13 cellular contexts compared by ENCODE assay signal in the genomic region with DNA sequence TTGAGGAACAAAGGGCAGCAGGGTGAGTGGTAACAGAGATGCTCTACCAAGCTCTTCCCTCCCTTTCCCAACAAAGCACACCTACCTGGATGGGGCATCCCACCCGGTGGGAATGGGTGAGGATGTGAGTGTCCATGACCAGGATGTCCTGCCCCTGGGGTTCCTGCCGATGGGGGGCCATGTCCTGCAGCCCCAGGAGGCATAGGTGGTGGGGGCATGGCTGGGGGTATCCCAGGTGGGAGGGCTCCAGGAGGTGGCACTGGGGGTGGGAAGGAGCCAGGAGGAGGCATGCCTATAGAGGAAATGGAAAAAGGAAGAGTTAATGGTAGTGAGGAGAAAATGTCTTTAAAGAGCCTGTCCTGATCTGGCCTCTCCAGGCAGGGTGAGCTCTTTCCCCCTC. TPM values are rescaled to one million over a fixed set of nuclear protein-coding genes. Genes with fewer than 3 reads are reported as not detected.
DNase-seq lines count a peak whose midpoint lies in the region; ATAC-seq, FAIRE-seq and TF ChIP-seq lines count a peak whose summit lies in the region.
"Had no signal": no experiment of that assay in that cellular context is flagged by ENCODE, and none has a peak within 500 bp of the region (broad histone marks: within the 10 kb centered on the region; RNA-seq: fewer than 3 reads in every experiment).

No MANE protein-coding gene starts in this region.

- no peak overlapping the region for H3K27ac ChIP-seq in GM12878 (ENCODE audit: control insufficient read depth, insufficient read depth)
- no peak overlapping the region for H3K27ac ChIP-seq in neural cell (ENCODE audit: low read length)
- H3K27ac ChIP-seq: cardiac muscle cell, SJSA1, stomach had no signal

- no peaks in the 10 kb centered on the region for H3K9me3 Mint-ChIP-seq in Calu3 (ENCODE audit: low read depth, unreplicated experiment)

- RAD21 ChIA-PET in GM12878 (lab: Charles Lee; ENCODE audit: unreplicated experiment) = no interaction called here

- H3F3A ChIP-seq in neural cell (ENCODE audit: insufficient read depth, low read length, poor library complexity, severe bottlenecking) = no peaks in the 10 kb centered on the region

- H2AFZ ChIP-seq in GM12878 (ENCODE audit: control insufficient read depth, low read depth, low read length) (no peak overlapping the region), neural cell (ENCODE audit: low read depth, low read length) (no peak overlapping the region)

- in situ Hi-C loops in GM12878 (cut with MboI) = no loop called here

- 89% methylated on average over 2 of the region's 2 CpGs for WGBS in GM12878 (ENCODE audit: insufficient coverage, insufficient replicate concordance, low lambda C conversion rate, missing lambda C conversion rate)

- no peaks in the 10 kb centered on the region for H3K27me3 Mint-ChIP-seq in Calu3 (ENCODE audit: unreplicated experiment)

- H4K20me1 ChIP-seq in GM12878 (ENCODE audit: control insufficient read depth, insufficient read depth) (no peaks in the 10 kb centered on the region), neural cell (ENCODE audit: insufficient read depth) (no peaks in the 10 kb centered on the region)

- H3K4me3 Mint-ChIP-seq in Calu3 (ENCODE audit: low read depth, unreplicated experiment) = peak overlapping the region; percentile 91

- H3K4me2 ChIP-seq in GM12878 (ENCODE audit: control insufficient read depth, insufficient read depth) (peak overlapping the region; percentile 85), neural cell (ENCODE audit: low read length) (no peak overlapping the region)

- H3K27me3 ChIP-seq in GM12878 (replicated peaks in 1 of 2; ENCODE audit: control insufficient read depth in 2 of 2, insufficient read depth in 2 of 2, low read length in 1 of 2) (no peaks in the 10 kb centered on the region), neural cell (ENCODE audit: insufficient read depth, low read depth, low read length) (no peaks in the 10 kb centered on the region)
- H3K27me3 ChIP-seq: cardiac muscle cell, SJSA1, stomach had no signal

- H3K4me1 Mint-ChIP-seq in Calu3 (ENCODE audit: low read depth, unreplicated experiment) = peaks cover 37% of the 10 kb centered on the region

- H3K27ac Mint-ChIP-seq in Calu3 (ENCODE audit: unreplicated experiment) = no peak overlapping the region

- TF ChIP-seq RAD21 in GM12878 (IDR thresholded peaks at IDR 0.05; ENCODE audit: insufficient read depth, low read depth, low read length) = no peak
- TF ChIP-seq RAD21 in neural cell (conservative IDR thresholded peaks at IDR 0.05) = no peak

- BruUV-seq in Calu3 (replicated peaks; lab: Mats Ljungman, UMichigan) (no TSS peak), GM12878 (replicated peaks; lab: Mats Ljungman, UMichigan) (no TSS peak)

- peaks cover 10% of the 10 kb centered on the region for H3K4me1 ChIP-seq in GM12878 (ENCODE audit: control insufficient read depth, insufficient read depth, low read length)

- POLR2A ChIA-PET in GM12878 (lab: Charles Lee) = no interaction called here

- no peak for TF ChIP-seq POLR2A in GM12878 (IDR thresholded peaks at IDR 0.05; ENCODE audit: low read depth, low read length)

- H3K4me3 ChIP-seq in Jurkat, Clone E6-1 (ENCODE audit: low read length) = 0 out of 2 replicates have a peak overlapping the region, but pooled peaks have one; percentile 95
- H3K4me3 ChIP-seq in GM12878 (peak overlapping the region; percentile 99; the same call in 1 of the 2 replicates), neural cell (ENCODE audit: low read length) (peak overlapping the region; percentile 87), foreskin fibroblast (ENCODE audit: low read depth in 1 of 2, low read length in 2 of 2) (peak overlapping the region in 1 of 2 donors; percentile 99)
- H3K4me3 ChIP-seq: cardiac muscle cell, SJSA1 had no signal

- H3K36me3 ChIP-seq in GM12878 (ENCODE audit: control insufficient read depth in 2 of 2, insufficient read depth in 2 of 2, low read length in 1 of 2) (peaks cover 7 to 11% of the 10 kb centered on the region in 2 experiments), neural cell (ENCODE audit: insufficient read depth, low read length) (peaks cover 6% of the 10 kb centered on the region)

- H3K9me3 ChIP-seq in GM12878 (replicated peaks; ENCODE audit: control insufficient read depth, insufficient read depth, low read length) = no peaks in the 10 kb centered on the region
- H3K9me3 ChIP-seq in neural cell (ENCODE audit: low read length) = no peaks in the 10 kb centered on the region
- H3K9me3 ChIP-seq: SJSA1, stomach had no signal

- peaks cover 62% of the 10 kb centered on the region for H3K36me3 Mint-ChIP-seq in Calu3 (ENCODE audit: insufficient read depth, unreplicated experiment)

- SMC1A ChIA-PET in GM12878 (lab: Charles Lee; ENCODE audit: uncharacterized antibody, unreplicated experiment) = interaction anchor here (1.4 kb wide), 1 partner anchor 37 kb away, joined by 3 read pairs; no protein-coding TSS in a partner anchor

- no peak for ATAC-seq in GM12878
- no peak for ATAC-seq in HG03457 (IDR thresholded peaks at IDR 0.05; ENCODE audit: unreplicated experiment)

- no peak for TF ChIP-seq CTCF in Calu3 (IDR thresholded peaks at IDR 0.05; ENCODE audit: unreplicated experiment)
- no peak for TF ChIP-seq CTCF in GM12878 (IDR thresholded peaks at IDR 0.05 in 2 of 3, conservative IDR thresholded peaks at IDR 0.05 in 1 of 3; ENCODE audit: control insufficient read depth in 2 of 3, extremely low read depth in 1 of 3, insufficient read depth in 1 of 3, low read depth in 3 of 3, low read length in 3 of 3)
- no peak for TF ChIP-seq CTCF in neural cell (IDR thresholded peaks at IDR 0.05; ENCODE audit: poor library complexity, severe bottlenecking)
- TF ChIP-seq CTCF in foreskin fibroblast (IDR thresholded peaks at IDR 0.05; ENCODE audit: low read depth, low read length) = no peak

- TF ChIP-seq EP300 in GM12878 (IDR thresholded peaks at IDR 0.05; ENCODE audit: borderline replicate concordance in 1 of 2, control insufficient read depth in 1 of 2, low read depth in 2 of 2, low read length in 2 of 2) (no peak), neural cell (conservative IDR thresholded peaks at IDR 0.05; ENCODE audit: poor library complexity, severe bottlenecking) (no peak)

- H3K79me2 ChIP-seq in GM12878 (ENCODE audit: control insufficient read depth, insufficient read depth, low read length) (peaks cover 28% of the 10 kb centered on the region), neural cell (replicated peaks; ENCODE audit: insufficient read depth, low read length) (peaks cover 17% of the 10 kb centered on the region)

- H3K9ac ChIP-seq in GM12878 (ENCODE audit: control insufficient read depth, insufficient read depth, low read length) (no peak overlapping the region), neural cell (ENCODE audit: low read length) (no peak overlapping the region)

- H3K9me2 ChIP-seq in neural cell (ENCODE audit: insufficient read depth, low read length) = no peaks in the 10 kb centered on the region

- intact Hi-C loops in Calu3 (cut with micrococcal nuclease; ENCODE audit: unreplicated experiment) = no loop called here
- intact Hi-C loops in GM12878 (cut with micrococcal nuclease; ENCODE audit: unreplicated experiment) = no loop called here

- DNase-seq in Calu3 (no peak), GM12878 (ENCODE audit: low read depth, low spot score) (no peak), foreskin fibroblast (no peak)
- no peak for DNase-seq in Jurkat, Clone E6-1 (ENCODE audit: low read depth, low spot score)
- no peak for DNase-seq in stimulated activated CD4-positive, alpha-beta T cell treated with anti-CD3 and anti-CD28 coated beads, Interleukin-12 subunit alpha, Interleukin-12 subunit beta, amount 100 ng/mL, for 4 hours
- DNase-seq: activated CD8-positive, alpha-beta memory T cell treated with anti-CD3 and anti-CD28 coated beads, Interleukin-2, amount 50 U/mL, for 4 hours; NCI-H1694; NCI-H774; stomach had no signal

- FAIRE-seq in GM12878 (lab: Jason Lieb, UNC) = no peak

- CTCF ChIA-PET in Calu3 (lab: Charles Lee) = no interaction called here
- CTCF ChIA-PET in GM12878 (lab: Yijun Ruan, JAX) = interaction anchor here (1.0 to 2.1 kb wide), 3 partner anchors 37 to 42 kb away, joined by 3 to 6 read pairs (median 4); no protein-coding TSS in a partner anchor

RNA-seq across cellular contexts. Expression of a gene that starts 1.9 kb away (rescaled TPM):
- total RNA-seq in Calu3 (2022) (167 and 188 TPM in 2 replicates), GM12878 (2014; rRNA removed) (9.4 and 13.2 TPM in 2 replicates), GM12878 (2014; rRNA removed; fragmentation: Illumina TruSeq; extraction: Trizol) (24.1 and 27.6 TPM in 2 replicates), GM12878 (2021) (79.4 and 81.7 TPM in 2 replicates)
- 113 TPM for polyA plus RNA-seq in Jurkat, Clone E6-1 (2012; ENCODE audit: insufficient read depth, insufficient read length)
- 11.0 and 14.6 TPM in 2 replicates for total RNA-seq in GM12878 (2013; cell fraction: nucleolus; rRNA removed)
- 42.1 TPM for polyA plus RNA-seq in GM12878 (2011; ENCODE audit: low read depth)
- polyA plus RNA-seq in GM12878 (2011; rRNA removed) (11.3 and 26.2 TPM in 2 replicates), GM12878 (2014; fragmentation: Illumina TruSeq; extraction: Trizol) (81.8 and 83.5 TPM in 2 replicates), GM12878 (2014; fragmentation: Nextera tagmentation; extraction: Ambion mirVana) (1 to 10 TPM; 1.9 to 6.9 TPM), GM12878 (2014; rRNA removed) (27.4 and 35.7 TPM in 2 replicates), GM12878 (2016; fragmentation: Nextera tagmentation; extraction: Ambion mirVana) (100 to 1,000 TPM; 140 to 146 TPM), neural cell (7.8 and 14.1 TPM in 2 replicates)
- polyA plus RNA-seq in GM12878 (2011; cell fraction: cytosol; rRNA removed) = 22.8 and 28.5 TPM in 2 replicates
- polyA plus RNA-seq in GM12878 (2011; cell fraction: nucleus; rRNA removed) = 23.6 and 32.3 TPM in 2 replicates
- 42.2 and 52.9 TPM in 2 replicates for polyA plus RNA-seq in GM12878 (2012)
- polyA minus RNA-seq in GM12878 (2011; rRNA and poly(A)+ RNA removed) = 22.8 and 36.2 TPM in 2 replicates
- 18.4 and 19.4 TPM in 2 replicates for polyA minus RNA-seq in GM12878 (2011; cell fraction: cytosol; rRNA and poly(A)+ RNA removed)
- 13.4 and 17.5 TPM in 2 replicates for polyA minus RNA-seq in GM12878 (2011; cell fraction: nucleus; rRNA and poly(A)+ RNA removed)
- polyA minus RNA-seq in neural cell = 10.7 and 15.3 TPM in 2 replicates

RNA-seq across cellular contexts. Expression of a gene that starts 8.1 kb away (rescaled TPM):
- total RNA-seq in Calu3 (2022) (0.12 and 0.32 TPM in 2 replicates), GM12878 (2014; rRNA removed) (6.3 and 8.0 TPM in 2 replicates), GM12878 (2014; rRNA removed; fragmentation: Illumina TruSeq; extraction: Trizol) (5.3 and 6.0 TPM in 2 replicates), GM12878 (2021) (11.3 and 11.6 TPM in 2 replicates)
- 20.3 TPM for polyA plus RNA-seq in Jurkat, Clone E6-1 (2012; ENCODE audit: insufficient read depth, insufficient read length)
- 0.47 and 0.63 TPM in 2 replicates for total RNA-seq in GM12878 (2013; cell fraction: nucleolus; rRNA removed)
- polyA plus RNA-seq in GM12878 (2011; ENCODE audit: low read depth) = 2.7 TPM
- polyA plus RNA-seq in GM12878 (2011; rRNA removed) (0.33 and 0.39 TPM in 2 replicates), GM12878 (2014; fragmentation: Illumina TruSeq; extraction: Trizol) (7.3 and 8.4 TPM in 2 replicates), GM12878 (2014; fragmentation: Nextera tagmentation; extraction: Ambion mirVana) (1 to 10 TPM in 1 of 2 experiments, under 1 TPM in 1; 0.89 to 2.3 TPM), GM12878 (2014; rRNA removed) (7.5 and 7.8 TPM in 2 replicates), GM12878 (2016; fragmentation: Nextera tagmentation; extraction: Ambion mirVana) (1 to 10 TPM; 4.5 to 5.6 TPM), neural cell (78.1 and 95.3 TPM in 2 replicates)
- 0.55 and 0.66 TPM in 2 replicates for polyA plus RNA-seq in GM12878 (2011; cell fraction: cytosol; rRNA removed)
- polyA plus RNA-seq in GM12878 (2011; cell fraction: nucleus; rRNA removed) = 0.82 and 0.91 TPM in 2 replicates
- 3.8 and 5.4 TPM in 2 replicates for polyA plus RNA-seq in GM12878 (2012)
- 0.88 and 1.3 TPM in 2 replicates for polyA minus RNA-seq in GM12878 (2011; rRNA and poly(A)+ RNA removed)
- polyA minus RNA-seq in GM12878 (2011; cell fraction: cytosol; rRNA and poly(A)+ RNA removed) = 0.27 and 0.31 TPM in 2 replicates
- 0.24 and 0.29 TPM in 2 replicates for polyA minus RNA-seq in GM12878 (2011; cell fraction: nucleus; rRNA and poly(A)+ RNA removed)
- 174 and 183 TPM in 2 replicates for polyA minus RNA-seq in neural cell

RNA-seq across cellular contexts. Expression of a gene that starts 10.9 kb away (rescaled TPM):
- total RNA-seq in Calu3 (2022) = 32.3 and 35.7 TPM in 2 replicates
- polyA plus RNA-seq in Jurkat, Clone E6-1 (2012; ENCODE audit: insufficient read depth, insufficient read length) = 0.66 TPM
- total RNA-seq in GM12878 (2013; cell fraction: nucleolus; rRNA removed) = 2.2 and 3.4 TPM in 2 replicates
- 0.51 and 0.71 TPM in 2 replicates for total RNA-seq in GM12878 (2014; rRNA removed)
- total RNA-seq in GM12878 (2014; rRNA removed; fragmentation: Illumina TruSeq; extraction: Trizol) = 0.51 and 0.58 TPM in 2 replicates
- total RNA-seq in GM12878 (2021) = 0.45 and 1.1 TPM in 2 replicates
- 0.14 TPM for polyA plus RNA-seq in GM12878 (2011; ENCODE audit: low read depth)
- polyA plus RNA-seq in GM12878 (2011; rRNA removed) = 0.46 and 0.52 TPM in 2 replicates
- 0.17 and 0.70 TPM in 2 replicates for polyA plus RNA-seq in GM12878 (2011; cell fraction: cytosol; rRNA removed)
- polyA plus RNA-seq in GM12878 (2011; cell fraction: nucleus; rRNA removed) = 2.7 and 3.2 TPM in 2 replicates
- polyA plus RNA-seq in GM12878 (2012) = 0.35 and 0.39 TPM in 2 replicates
- 0.97 and 1.5 TPM in 2 replicates for polyA plus RNA-seq in GM12878 (2014; fragmentation: Illumina TruSeq; extraction: Trizol)
- polyA plus RNA-seq in GM12878 (2014; fragmentation: Nextera tagmentation; extraction: Ambion mirVana) = under 1 TPM; 0.35 to 0.84 TPM
- 0.95 and 1.1 TPM in 2 replicates for polyA plus RNA-seq in GM12878 (2014; rRNA removed)
- polyA plus RNA-seq in GM12878 (2016; fragmentation: Nextera tagmentation; extraction: Ambion mirVana) = under 1 TPM; 0.70 to 0.77 TPM
- 0.51 and 0.57 TPM in 2 replicates for polyA minus RNA-seq in GM12878 (2011; rRNA and poly(A)+ RNA removed)
- not detected in 2 replicates for polyA minus RNA-seq in GM12878 (2011; cell fraction: cytosol; rRNA and poly(A)+ RNA removed)
- 1.1 and 1.3 TPM in 2 replicates for polyA minus RNA-seq in GM12878 (2011; cell fraction: nucleus; rRNA and poly(A)+ RNA removed)
- polyA plus RNA-seq in neural cell = 0.58 and 1.6 TPM in 2 replicates
- 0.46 and 0.49 TPM in 2 replicates for polyA minus RNA-seq in neural cell

RNA-seq across cellular contexts. Expression of a gene that starts 26.4 kb away (rescaled TPM):
- 13.5 and 15.5 TPM in 2 replicates for total RNA-seq in Calu3 (2022)
- 81.1 TPM for polyA plus RNA-seq in Jurkat, Clone E6-1 (2012; ENCODE audit: insufficient read depth, insufficient read length)
- total RNA-seq in GM12878 (2013; cell fraction: nucleolus; rRNA removed) = 10.0 and 12.1 TPM in 2 replicates
- 11.7 and 16.0 TPM in 2 replicates for total RNA-seq in GM12878 (2014; rRNA removed)
- total RNA-seq in GM12878 (2014; rRNA removed; fragmentation: Illumina TruSeq; extraction: Trizol) = 7.0 and 7.5 TPM in 2 replicates
- 12.8 and 15.1 TPM in 2 replicates for total RNA-seq in GM12878 (2021)
- polyA plus RNA-seq in GM12878 (2011; ENCODE audit: low read depth) = 1.6 TPM
- polyA plus RNA-seq in GM12878 (2011; rRNA removed) = 7.9 and 9.7 TPM in 2 replicates
- 12.7 and 17.1 TPM in 2 replicates for polyA plus RNA-seq in GM12878 (2011; cell fraction: cytosol; rRNA removed)
- polyA plus RNA-seq in GM12878 (2011; cell fraction: nucleus; rRNA removed) = 21.0 and 23.7 TPM in 2 replicates
- polyA plus RNA-seq in GM12878 (2012) = 9.4 and 12.1 TPM in 2 replicates
- polyA plus RNA-seq in GM12878 (2014; fragmentation: Illumina TruSeq; extraction: Trizol) = 4.6 and 5.4 TPM in 2 replicates
- polyA plus RNA-seq in GM12878 (2014; fragmentation: Nextera tagmentation; extraction: Ambion mirVana) = 1 to 10 TPM in 1 of 2 experiments, under 1 TPM in 1; 0.74 to 4.3 TPM
- polyA plus RNA-seq in GM12878 (2014; rRNA removed) = 18.7 and 19.7 TPM in 2 replicates
- 10 to 100 TPM; 14.8 to 18.3 TPM for polyA plus RNA-seq in GM12878 (2016; fragmentation: Nextera tagmentation; extraction: Ambion mirVana)
- polyA minus RNA-seq in GM12878 (2011; rRNA and poly(A)+ RNA removed) = 1.2 and 3.5 TPM in 2 replicates
- 1.8 and 5.1 TPM in 2 replicates for polyA minus RNA-seq in GM12878 (2011; cell fraction: cytosol; rRNA and poly(A)+ RNA removed)
- 5.3 and 5.7 TPM in 2 replicates for polyA minus RNA-seq in GM12878 (2011; cell fraction: nucleus; rRNA and poly(A)+ RNA removed)
- 19.6 and 26.3 TPM in 2 replicates for polyA plus RNA-seq in neural cell
- polyA minus RNA-seq in neural cell = 8.6 and 9.0 TPM in 2 replicates
